In the genomic region with DNA sequence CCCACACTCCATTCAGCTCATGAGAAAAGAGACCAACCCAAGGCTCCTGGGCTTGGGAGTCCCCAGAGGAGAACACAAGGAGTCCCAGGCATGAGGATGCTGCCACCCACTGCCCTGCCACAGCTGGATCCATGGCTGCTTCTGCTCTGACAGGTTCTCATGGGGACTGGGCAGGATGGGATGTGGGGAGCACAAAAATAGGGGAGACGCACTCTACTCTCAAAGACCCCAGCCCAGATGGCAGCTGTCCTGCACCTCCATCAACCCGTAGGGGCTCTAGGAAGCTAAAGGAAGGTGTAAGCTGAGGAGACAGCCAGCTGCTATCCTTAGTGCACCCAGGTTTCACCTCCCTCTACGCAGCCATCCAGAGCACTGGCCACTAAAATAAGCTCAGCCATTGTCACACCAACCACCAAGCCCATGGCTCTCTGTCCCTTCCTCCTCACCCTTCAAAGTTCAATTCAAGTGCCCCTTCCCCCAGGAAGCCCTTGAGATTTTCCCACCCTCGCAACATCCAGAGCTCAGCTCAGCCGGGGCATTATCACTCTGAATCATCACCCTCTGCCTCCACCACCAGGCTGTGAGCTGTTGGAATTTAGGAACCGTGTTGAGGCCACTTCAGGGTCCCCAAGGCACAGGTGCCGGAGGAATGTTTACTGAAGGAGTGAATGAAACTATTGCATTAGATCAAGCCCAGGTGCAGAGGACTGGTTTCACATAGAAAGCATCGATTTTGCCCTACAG, we compare ENCODE assay signal across 15 cellular contexts.
DNase-seq lines count a peak whose midpoint lies in the region; ATAC-seq and TF ChIP-seq lines count a peak whose summit lies in the region.
"Had no signal": no experiment of that assay in that cellular context is flagged by ENCODE, and none has a peak within 500 bp of the region (broad histone marks: within the 10 kb centered on the region; RNA-seq: fewer than 3 reads in every experiment).

No MANE protein-coding gene starts in this region.

- no peaks in the 10 kb centered on the region for H3K9me3 ChIP-seq in PC-3 (ENCODE audit: low read length)
- H3K9me3 ChIP-seq: colonic mucosa, pancreas had no signal

- peaks cover 8% of the 10 kb centered on the region for H3K4me1 ChIP-seq in PC-3 (ENCODE audit: insufficient read depth, low read length)
- H3K4me1 ChIP-seq: colonic mucosa, pancreas had no signal

- H3K27me3 Mint-ChIP-seq in endothelial cell (ENCODE audit: unreplicated experiment) = peaks cover 9% of the 10 kb centered on the region

- no peak for TF ChIP-seq POLR2A in NB4 (IDR thresholded peaks at IDR 0.05; ENCODE audit: extremely low read depth, insufficient read length)

- H3K4me2 ChIP-seq in PC-3 (ENCODE audit: low read length) = no peak overlapping the region

- BruUV-seq in PC-3 (replicated peaks; lab: Mats Ljungman, UMichigan) = no TSS peak

- CTCF ChIA-PET in PC-3 (lab: Charles Lee) = no interaction called here

- H2AFZ ChIP-seq in PC-3 (ENCODE audit: low read length) = no peak overlapping the region; the same call in 1 of the 2 replicates

- DNase-seq in NB4 (ENCODE audit: low read depth) (peak; percentile 26), kidney glomerular epithelial cell (lab: John Stamatoyannopoulos, UW) (peak; percentile 80), ecto neural progenitor cell (ENCODE audit: low spot score) (no peak), PC-3 (no peak), endothelial cell (ENCODE audit: low spot score) (no peak)
- no peak for DNase-seq in activated CD8-positive, alpha-beta memory T cell treated with anti-CD3 and anti-CD28 coated beads, Interleukin-2, amount 50 U/mL, for 48 hours
- DNase-seq: activated gamma-delta T cell treated with Interleukin-2 at 50 U/mL for 16 hours; Calu3; colonic mucosa; GF-D8; NCI-H1105; stimulated activated naive CD4-positive, alpha-beta T cell treated with Interleukin-2 at 50 U/mL for 16 hours had no signal

- no peak overlapping the region for H3K9ac ChIP-seq in PC-3 (ENCODE audit: low read length)

- no peak overlapping the region for H3K27ac ChIP-seq in PC-3 (ENCODE audit: low read length)
- H3K27ac ChIP-seq: colonic mucosa, pancreas had no signal

- H3K27ac Mint-ChIP-seq in endothelial cell (ENCODE audit: unreplicated experiment) = no peak overlapping the region

- no peaks in the 10 kb centered on the region for H3K9me3 Mint-ChIP-seq in endothelial cell (ENCODE audit: unreplicated experiment)

- no peaks in the 10 kb centered on the region for H3K36me3 Mint-ChIP-seq in endothelial cell (ENCODE audit: low read depth, unreplicated experiment)

- H3K4me3 ChIP-seq in NB4 (ENCODE audit: low read depth, low read length) (no peak overlapping the region), PC-3 (ENCODE audit: low read length) (no peak overlapping the region)
- H3K4me3 ChIP-seq: colonic mucosa, pancreas had no signal

- no peaks in the 10 kb centered on the region for H3K27me3 ChIP-seq in PC-3 (ENCODE audit: low read length)
- H3K27me3 ChIP-seq: colonic mucosa, pancreas had no signal

- POLR2A ChIA-PET in PC-3 (lab: Charles Lee; ENCODE audit: unreplicated experiment) = no interaction called here

- peaks cover 3% of the 10 kb centered on the region for H3K4me1 Mint-ChIP-seq in endothelial cell (ENCODE audit: unreplicated experiment)

- TF ChIP-seq CTCF in NB4 (IDR thresholded peaks at IDR 0.05; ENCODE audit: low read depth, low read length) = no peak
- TF ChIP-seq CTCF in PC-3 (conservative IDR thresholded peaks at IDR 0.05; ENCODE audit: low read depth, low read length) = no peak
- TF ChIP-seq CTCF in endothelial cell (IDR thresholded peaks at IDR 0.05; ENCODE audit: unreplicated experiment) = no peak

- no peaks in the 10 kb centered on the region for H3K9me2 ChIP-seq in PC-3 (replicated peaks; ENCODE audit: low read length)

- no peaks in the 10 kb centered on the region for H3F3A ChIP-seq in PC-3 (ENCODE audit: low read length, unreplicated experiment)

- H3K4me3 Mint-ChIP-seq in endothelial cell (ENCODE audit: unreplicated experiment) = no peak overlapping the region

- intact Hi-C loops in PC-3 (cut with micrococcal nuclease) = no loop called here

- no peaks in the 10 kb centered on the region for H3K79me2 ChIP-seq in PC-3 (ENCODE audit: low read length)

- no peaks in the 10 kb centered on the region for H3K36me3 ChIP-seq in PC-3 (ENCODE audit: low read depth, low read length)
- H3K36me3 ChIP-seq: colonic mucosa, pancreas had no signal

- H4K20me1 ChIP-seq in PC-3 (ENCODE audit: low read length) = no peaks in the 10 kb centered on the region

- ATAC-seq in GM19463 (IDR thresholded peaks at IDR 0.05; ENCODE audit: unreplicated experiment) = peak; percentile 73
- ATAC-seq in HG02642 (IDR thresholded peaks at IDR 0.05; ENCODE audit: poor library complexity, unreplicated experiment) = peak; percentile 59
- ATAC-seq in PC-3 = no peak

Comparison
In these comparisons a context has a peak if more than half of its experiments do, and no peak if none do; other contexts are left out.
1. DNase-seq: peak in NB4 (single experiment) and kidney glomerular epithelial cell (single experiment); none in ecto neural progenitor cell (single experiment), PC-3 (single experiment), endothelial cell (single experiment) and activated CD8-positive, alpha-beta memory T cell treated with anti-CD3 and anti-CD28 coated beads, Interleukin-2, amount 50 U/mL, for 48 hours (single experiment).